Comparison of ENCODE assay signal across 12 cellular contexts in the genomic region with DNA sequence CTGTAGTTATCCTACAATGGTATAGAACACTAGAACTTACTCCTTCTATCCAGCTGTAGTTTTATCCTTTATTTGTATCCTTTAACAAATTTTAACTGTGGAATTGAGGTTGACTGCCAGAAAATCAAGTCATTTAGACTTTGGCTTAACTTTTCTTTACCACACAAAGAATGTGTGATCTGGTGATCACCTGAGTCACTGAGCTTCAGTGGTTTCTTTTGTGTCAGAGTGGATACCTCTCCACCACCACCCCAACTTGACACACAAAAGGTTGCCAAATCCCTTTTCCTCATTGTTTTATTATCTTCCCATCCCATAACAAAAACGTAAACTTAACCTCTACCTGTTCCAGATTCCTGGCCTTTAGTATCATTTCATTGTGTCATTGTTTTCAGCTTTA. TPM values are rescaled to one million over a fixed set of nuclear protein-coding genes. Genes with fewer than 3 reads are reported as not detected.
DNase-seq lines count a peak whose midpoint lies in the region; ATAC-seq and TF ChIP-seq lines count a peak whose summit lies in the region.
"Had no signal": no experiment of that assay in that cellular context is flagged by ENCODE, and none has a peak within 500 bp of the region (broad histone marks: within the 10 kb centered on the region; RNA-seq: fewer than 3 reads in every experiment).

No MANE protein-coding gene starts in this region.

- no TSS peak for BruUV-seq in mammary epithelial cell (replicated peaks; lab: Mats Ljungman, UMichigan)

- H3K9ac ChIP-seq in mammary epithelial cell (ENCODE audit: insufficient read depth, low read length) (no peak overlapping the region), trophoblast cell (ENCODE audit: low read length) (no peak overlapping the region)

- TF ChIP-seq CTCF in RWPE2 (IDR thresholded peaks at IDR 0.05; ENCODE audit: poor library complexity, severe bottlenecking) (no peak), mammary epithelial cell (conservative IDR thresholded peaks at IDR 0.05 in 1 of 2, IDR thresholded peaks at IDR 0.05 in 1 of 2; ENCODE audit: extremely low read depth in 1 of 2, insufficient read depth in 1 of 2, low read depth in 1 of 2, low read length in 2 of 2) (no peak)

- H3K27me3 ChIP-seq in RWPE2 (ENCODE audit: insufficient read depth, poor library complexity, severe bottlenecking): no peaks in the 10 kb centered on the region
- H3K27me3 ChIP-seq in mammary epithelial cell (ENCODE audit: insufficient read depth, low read length): no peaks in the 10 kb centered on the region
- H3K27me3 ChIP-seq in trophoblast cell (ENCODE audit: insufficient read depth, low read length): no peaks in the 10 kb centered on the region

- H4K12ac ChIP-seq in trophoblast cell (ENCODE audit: low read depth, low read length): no peak overlapping the region

- H3K36me3 Mint-ChIP-seq in activated naive CD4-positive, alpha-beta T cell treated with anti-CD3 and anti-CD28 coated beads for 36 hours (ENCODE audit: low read depth): peaks cover 43% of the 10 kb centered on the region

- H3K79me2 ChIP-seq in mammary epithelial cell (ENCODE audit: insufficient read depth, low read length) (peaks cover 94% of the 10 kb centered on the region), trophoblast cell (ENCODE audit: control insufficient read depth, insufficient read depth, low read length, poor library complexity) (peaks cover 7% of the 10 kb centered on the region)

- no peaks in the 10 kb centered on the region for H4K20me1 ChIP-seq in mammary epithelial cell (ENCODE audit: insufficient read depth, low read length)

- peak overlapping the region; percentile 71 for H3K4ac ChIP-seq in trophoblast cell (ENCODE audit: low read depth, low read length)

- H3K18ac ChIP-seq in trophoblast cell (ENCODE audit: low read length): no peak overlapping the region

- H3K4me3 ChIP-seq in RWPE2 (ENCODE audit: severe bottlenecking) (no peak overlapping the region), mammary epithelial cell (replicated peaks in 1 of 3; ENCODE audit: insufficient read depth in 1 of 3, low read depth in 2 of 3, low read length in 3 of 3) (no peak overlapping the region), trophoblast cell (ENCODE audit: low read depth, low read length) (no peak overlapping the region)
- H3K4me3 ChIP-seq: thoracic aorta had no signal

- no peak overlapping the region for H4K8ac ChIP-seq in trophoblast cell (ENCODE audit: low read depth, low read length)

- H3K9me3 Mint-ChIP-seq in activated naive CD4-positive, alpha-beta T cell treated with anti-CD3 and anti-CD28 coated beads for 36 hours: no peaks in the 10 kb centered on the region
- H3K9me3 Mint-ChIP-seq: brain had no signal

- no peak overlapping the region for H3K23ac ChIP-seq in trophoblast cell (ENCODE audit: low read length)

- H3K4me3 Mint-ChIP-seq in activated naive CD4-positive, alpha-beta T cell treated with anti-CD3 and anti-CD28 coated beads for 36 hours: no peak overlapping the region
- H3K4me3 Mint-ChIP-seq: brain had no signal

- H2AFZ ChIP-seq in mammary epithelial cell (ENCODE audit: low read depth, low read length) (no peak overlapping the region), trophoblast cell (ENCODE audit: insufficient read depth, low read length, poor library complexity) (no peak overlapping the region)

- H4K91ac ChIP-seq in trophoblast cell (ENCODE audit: low read depth, low read length): no peak overlapping the region

- H3K79me1 ChIP-seq in trophoblast cell (ENCODE audit: low read length): no peaks in the 10 kb centered on the region

- 0% methylated on average over 1 of the region's 1 CpG for WGBS in mammary epithelial cell (ENCODE audit: low coverage, missing lambda C conversion rate)
- 100% methylated on average over 1 of the region's 1 CpG for WGBS in trophoblast cell (ENCODE audit: extremely low coverage, insufficient coverage, insufficient read length)

- in situ Hi-C loops in mammary epithelial cell (cut with MboI; ENCODE audit: low sequenced_read_pairs in 2 of 2): loop anchor here in 1 of 2 donors (25.0 kb wide), 1 partner anchor 683 kb away; no protein-coding TSS in a partner anchor

- intact Hi-C loops in activated naive CD4-positive, alpha-beta T cell treated with anti-CD3 and anti-CD28 coated beads for 36 hours (cut with micrococcal nuclease): loop anchor here (1.0 to 10.0 kb wide), 3 partner anchors 323 to 1955 kb away; a partner anchor contains a TSS
- intact Hi-C loops in mammary epithelial cell (cut with micrococcal nuclease): no loop called here

- H3K27ac ChIP-seq in RWPE2 (ENCODE audit: poor library complexity, severe bottlenecking): peak overlapping the region; percentile 5
- peak overlapping the region; percentile 70 for H3K27ac ChIP-seq in mammary epithelial cell (ENCODE audit: insufficient read depth, low read depth, low read length)
- no peak overlapping the region for H3K27ac ChIP-seq in trophoblast cell (ENCODE audit: low read depth, low read length)

- peak overlapping the region; percentile 49 for H3K4me2 ChIP-seq in mammary epithelial cell (ENCODE audit: insufficient read depth, low read depth, low read length)
- no peak overlapping the region for H3K4me2 ChIP-seq in trophoblast cell (ENCODE audit: low read length)

- CTCF ChIA-PET in activated naive CD4-positive, alpha-beta T cell treated with anti-CD3 and anti-CD28 coated beads for 36 hours (lab: Charles Lee): interaction anchor here (0.6 to 1.7 kb wide), 5 partner anchors 10 to 323 kb away, joined by 3 to 10 read pairs (median 3); no protein-coding TSS in a partner anchor
- CTCF ChIA-PET in mammary epithelial cell (lab: Charles Lee; ENCODE audit: low non-redundant PET): no interaction called here

- dilution Hi-C loops in mammary epithelial cell (cut with HindIII; ENCODE audit: low sequenced_read_pairs): no loop called here

- no peaks in the 10 kb centered on the region for H3K9me3 ChIP-seq in RWPE2 (ENCODE audit: severe bottlenecking)
- no peaks in the 10 kb centered on the region for H3K9me3 ChIP-seq in mammary epithelial cell (replicated peaks; ENCODE audit: insufficient read depth, low read length)
- H3K9me3 ChIP-seq in trophoblast cell (ENCODE audit: insufficient read depth, low read depth, low read length): no peaks in the 10 kb centered on the region
- H3K9me3 ChIP-seq: thoracic aorta had no signal

- H3K27ac Mint-ChIP-seq in activated naive CD4-positive, alpha-beta T cell treated with anti-CD3 and anti-CD28 coated beads for 36 hours: peak overlapping the region; percentile 70
- H3K27ac Mint-ChIP-seq: brain had no signal

- no peak overlapping the region for H2AK5ac ChIP-seq in trophoblast cell (ENCODE audit: low read length)

- peaks cover 79% of the 10 kb centered on the region for H3K4me1 Mint-ChIP-seq in activated naive CD4-positive, alpha-beta T cell treated with anti-CD3 and anti-CD28 coated beads for 36 hours (ENCODE audit: low read depth)

- H3K4me1 ChIP-seq in RWPE2 (ENCODE audit: insufficient read depth, poor library complexity, severe bottlenecking) (peaks cover 47% of the 10 kb centered on the region), mammary epithelial cell (ENCODE audit: insufficient read depth, low read length) (peaks cover 56% of the 10 kb centered on the region), trophoblast cell (ENCODE audit: control insufficient read depth in 1 of 2, insufficient read depth in 2 of 2, low read length in 2 of 2) (peaks cover 2 to 4% of the 10 kb centered on the region in 2 experiments)

- no peak overlapping the region for H2BK120ac ChIP-seq in trophoblast cell (ENCODE audit: insufficient read depth, low read length, poor library complexity)

- peak; percentile 31 for DNase-seq in activated naive CD4-positive, alpha-beta T cell treated with anti-CD3 and anti-CD28 coated beads for 36 hours
- no peak for DNase-seq in activated naive CD4-positive, alpha-beta T cell treated with Interleukin-2 at 50 U/mL for 16 hours
- DNase-seq in RWPE2 (ENCODE audit: low spot score) (no peak), mammary epithelial cell (peak; percentile 88), trophoblast cell (no peak), NCI-H2081 (lab: John Stamatoyannopoulos, UW) (no peak)
- DNase-seq: activated CD8-positive, alpha-beta memory T cell treated with anti-CD3 and anti-CD28 coated beads, Interleukin-2, amount 50 U/mL, for 4 hours; posterior cingulate gyrus had no signal

- H3K36me3 ChIP-seq in RWPE2 (ENCODE audit: low read depth): peaks cover 28% of the 10 kb centered on the region
- H3K36me3 ChIP-seq in mammary epithelial cell (ENCODE audit: insufficient read depth, low read length): no peaks in the 10 kb centered on the region
- peaks cover 4 to 7% of the 10 kb centered on the region in 2 experiments for H3K36me3 ChIP-seq in trophoblast cell (ENCODE audit: control insufficient read depth in 1 of 2, insufficient read depth in 2 of 2, low read length in 2 of 2)
- H3K36me3 ChIP-seq: thoracic aorta had no signal

- H2BK5ac ChIP-seq in trophoblast cell (ENCODE audit: low read depth, low read length, poor library complexity): no peak overlapping the region

- H3K14ac ChIP-seq in trophoblast cell (ENCODE audit: low read length): no peak overlapping the region

- H3K27me3 Mint-ChIP-seq in activated naive CD4-positive, alpha-beta T cell treated with anti-CD3 and anti-CD28 coated beads for 36 hours (ENCODE audit: low read depth): no peaks in the 10 kb centered on the region

- peak; percentile 61 for ATAC-seq in RWPE2 (ENCODE audit: low read depth)
- no peak for ATAC-seq in SK-N-SH treated with all-trans-retinoic acid at 6 μM for 48 hours
- ATAC-seq in GM18517 (IDR thresholded peaks at IDR 0.05; ENCODE audit: unreplicated experiment): no peak

- no peak overlapping the region for H2BK12ac ChIP-seq in trophoblast cell (ENCODE audit: low read length)

TF ChIP-seq in SK-N-SH treated with all-trans-retinoic acid at 6 μM for 48 hours, 23 proteins besides CTCF, POLR2A, EP300 and RAD21 (continues in another document):
- TF ChIP-seq, protein P1, sequence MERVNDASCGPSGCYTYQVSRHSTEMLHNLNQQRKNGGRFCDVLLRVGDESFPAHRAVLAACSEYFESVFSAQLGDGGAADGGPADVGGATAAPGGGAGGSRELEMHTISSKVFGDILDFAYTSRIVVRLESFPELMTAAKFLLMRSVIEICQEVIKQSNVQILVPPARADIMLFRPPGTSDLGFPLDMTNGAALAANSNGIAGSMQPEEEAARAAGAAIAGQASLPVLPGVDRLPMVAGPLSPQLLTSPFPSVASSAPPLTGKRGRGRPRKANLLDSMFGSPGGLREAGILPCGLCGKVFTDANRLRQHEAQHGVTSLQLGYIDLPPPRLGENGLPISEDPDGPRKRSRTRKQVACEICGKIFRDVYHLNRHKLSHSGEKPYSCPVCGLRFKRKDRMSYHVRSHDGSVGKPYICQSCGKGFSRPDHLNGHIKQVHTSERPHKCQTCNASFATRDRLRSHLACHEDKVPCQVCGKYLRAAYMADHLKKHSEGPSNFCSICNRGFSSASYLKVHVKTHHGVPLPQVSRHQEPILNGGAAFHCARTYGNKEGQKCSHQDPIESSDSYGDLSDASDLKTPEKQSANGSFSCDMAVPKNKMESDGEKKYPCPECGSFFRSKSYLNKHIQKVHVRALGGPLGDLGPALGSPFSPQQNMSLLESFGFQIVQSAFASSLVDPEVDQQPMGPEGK (CRISPR knock-in tag; IDR thresholded peaks at IDR 0.05; ENCODE audit: borderline replicate concordance): no peak
- no peak for TF ChIP-seq GLIS3 (CRISPR knock-in tag; IDR thresholded peaks at IDR 0.05)

RNA-seq across cellular contexts. Expression of a gene that starts 5.5 kb away (rescaled TPM):
- total RNA-seq in activated naive CD4-positive, alpha-beta T cell treated with anti-CD3 and anti-CD28 coated beads for 36 hours: 10 to 100 TPM; 46.4 to 48.0 TPM
- total RNA-seq in mammary epithelial cell: 10 to 100 TPM; 45.6 to 56.0 TPM
- polyA plus RNA-seq in mammary epithelial cell: 13.7 TPM
- 11.3 TPM for polyA minus RNA-seq in mammary epithelial cell
- polyA plus RNA-seq in trophoblast cell (2013): 8.8 and 9.2 TPM in 2 replicates

Comparison
In these comparisons a context has a peak if more than half of its experiments do, and no peak if none do; other contexts are left out.
1. DNase-seq: peak in activated naive CD4-positive, alpha-beta T cell treated with anti-CD3 and anti-CD28 coated beads for 36 hours (single experiment) and mammary epithelial cell (single experiment); none in activated naive CD4-positive, alpha-beta T cell treated with Interleukin-2 at 50 U/mL for 16 hours (single experiment), RWPE2 (single experiment), trophoblast cell (0 of 2) and NCI-H2081 (0 of 2).